ENCODE assay signal across 12 cellular contexts in genomic region chr1:155946633-155947219, GRCh38. TPM values are rescaled to one million over a fixed set of nuclear protein-coding genes. Genes with fewer than 3 reads are reported as not detected.
DNase-seq lines count a peak whose midpoint lies in the region; ATAC-seq and TF ChIP-seq lines count a peak whose summit lies in the region.
"Had no signal": no experiment of that assay in that cellular context is flagged by ENCODE, and none has a peak within 500 bp of the region (broad histone marks: within the 10 kb centered on the region; RNA-seq: fewer than 3 reads in every experiment).

No MANE protein-coding gene starts in this region.

- peak; percentile 17 for ATAC-seq in activated CD8-positive, alpha-beta memory T cell treated with anti-CD3 and anti-CD28 coated beads, Interleukin-2, amount 10 ng/mL, durations not matched to agents 7 days and 5 days
- ATAC-seq in HG03103 (IDR thresholded peaks at IDR 0.05; ENCODE audit: low read depth, unreplicated experiment) (peak; percentile 7), HG03457 (IDR thresholded peaks at IDR 0.05; ENCODE audit: unreplicated experiment) (no peak)
- ATAC-seq in stimulated activated naive CD8-positive, alpha-beta T cell treated with anti-CD3 and anti-CD28 coated beads, Interleukin-15, Interleukin-2, amounts not matched to agents 100 U/mL and 50 U/mL, for 24 hours: peak; percentile 19

- peak overlapping the region; percentile 31 for H3K4me3 Mint-ChIP-seq in activated CD8-positive, alpha-beta memory T cell treated with anti-CD3 and anti-CD28 coated beads, Interleukin-2, amount 10 ng/mL, durations not matched to agents 7 days and 5 days
- H3K4me3 Mint-ChIP-seq in activated naive CD8-positive, alpha-beta T cell treated with anti-CD3 and anti-CD28 coated beads for 36 hours: peak overlapping the region; percentile 69

- H3K4me1 Mint-ChIP-seq in activated CD8-positive, alpha-beta memory T cell treated with anti-CD3 and anti-CD28 coated beads, Interleukin-2, amount 10 ng/mL, durations not matched to agents 7 days and 5 days: peaks cover 46% of the 10 kb centered on the region
- peaks cover 49% of the 10 kb centered on the region for H3K4me1 Mint-ChIP-seq in activated naive CD8-positive, alpha-beta T cell treated with anti-CD3 and anti-CD28 coated beads for 36 hours

- no peaks in the 10 kb centered on the region for H3K9me3 Mint-ChIP-seq in activated CD8-positive, alpha-beta memory T cell treated with anti-CD3 and anti-CD28 coated beads, Interleukin-2, amount 10 ng/mL, durations not matched to agents 7 days and 5 days (ENCODE audit: low read depth)
- H3K9me3 Mint-ChIP-seq in activated naive CD8-positive, alpha-beta T cell treated with anti-CD3 and anti-CD28 coated beads for 36 hours: no peaks in the 10 kb centered on the region

- peaks cover 37% of the 10 kb centered on the region for H3K36me3 Mint-ChIP-seq in activated CD8-positive, alpha-beta memory T cell treated with anti-CD3 and anti-CD28 coated beads, Interleukin-2, amount 10 ng/mL, durations not matched to agents 7 days and 5 days
- peaks cover 43% of the 10 kb centered on the region for H3K36me3 Mint-ChIP-seq in activated naive CD8-positive, alpha-beta T cell treated with anti-CD3 and anti-CD28 coated beads for 36 hours

- POLR2A ChIA-PET in HEK293T (lab: Yijun Ruan, JAX): interaction anchor here (1.1 to 2.6 kb wide), 2 partner anchors 13 to 28 kb away, joined by 3 to 25 read pairs; partner anchors contain the start of gene KHDC4

- CTCF ChIA-PET in activated CD8-positive, alpha-beta memory T cell treated with anti-CD3 and anti-CD28 coated beads, Interleukin-2, amount 10 ng/mL, durations not matched to agents 7 days and 5 days (lab: Charles Lee): interaction anchor here (0.8 to 4.8 kb wide), 12 partner anchors 9 to 118 kb away, joined by 3 to 35 read pairs (median 4); partner anchors contain the start of genes ARHGEF2, KHDC4 and SYT11
- CTCF ChIA-PET in HEK293T (lab: Yijun Ruan, JAX): no interaction called here

- H3K27ac Mint-ChIP-seq in activated CD8-positive, alpha-beta memory T cell treated with anti-CD3 and anti-CD28 coated beads, Interleukin-2, amount 10 ng/mL, durations not matched to agents 7 days and 5 days: peak overlapping the region; percentile 82
- peak overlapping the region; percentile 85 for H3K27ac Mint-ChIP-seq in activated naive CD8-positive, alpha-beta T cell treated with anti-CD3 and anti-CD28 coated beads for 36 hours

- DNase-seq in activated CD8-positive, alpha-beta memory T cell treated with anti-CD3 and anti-CD28 coated beads, Interleukin-2, amount 10 ng/mL, durations not matched to agents 7 days and 5 days: no peak
- no peak for DNase-seq in activated CD8-positive, alpha-beta memory T cell treated with anti-CD3 and anti-CD28 coated beads, Interleukin-2, amount 50 U/mL, for 48 hours
- no peak for DNase-seq in activated naive CD8-positive, alpha-beta T cell treated with anti-CD3 and anti-CD28 coated beads for 36 hours
- DNase-seq in stimulated activated naive CD8-positive, alpha-beta T cell treated with anti-CD3 and anti-CD28 coated beads, Interleukin-15, Interleukin-2, amounts not matched to agents 100 U/mL and 50 U/mL, for 24 hours: no peak
- DNase-seq in mesenteric fat pad (ENCODE audit: low spot score) (no peak), HEK293T (ENCODE audit: extremely low spot score) (no peak)
- DNase-seq: IMR-90 had no signal

- H3K27me3 Mint-ChIP-seq in activated CD8-positive, alpha-beta memory T cell treated with anti-CD3 and anti-CD28 coated beads, Interleukin-2, amount 10 ng/mL, durations not matched to agents 7 days and 5 days: no peaks in the 10 kb centered on the region
- H3K27me3 Mint-ChIP-seq in activated naive CD8-positive, alpha-beta T cell treated with anti-CD3 and anti-CD28 coated beads for 36 hours: no peaks in the 10 kb centered on the region

TF ChIP-seq in HEK293T, 16 proteins besides CTCF, POLR2A, EP300 and RAD21:
- TF ChIP-seq PKNOX1 (IDR thresholded peaks at IDR 0.05) (no peak), LEF1 (IDR thresholded peaks at IDR 0.05; ENCODE audit: borderline replicate concordance) (no peak), ARNT (IDR thresholded peaks at IDR 0.05) (no peak), SUZ12 (IDR thresholded peaks at IDR 0.05) (no peak), TARDBP (IDR thresholded peaks at IDR 0.05) (no peak), FOXA1 (IDR thresholded peaks at IDR 0.05) (no peak), FOXK2 (IDR thresholded peaks at IDR 0.05) (no peak), ELF4 (IDR thresholded peaks at IDR 0.05) (no peak), L3MBTL2 (conservative IDR thresholded peaks at IDR 0.05) (no peak), ZNF384 (IDR thresholded peaks at IDR 0.05) (no peak), NFRKB (IDR thresholded peaks at IDR 0.05) (no peak), HDGF (IDR thresholded peaks at IDR 0.05; ENCODE audit: borderline replicate concordance) (no peak), FOXM1 (IDR thresholded peaks at IDR 0.05; ENCODE audit: borderline replicate concordance) (no peak), CTBP1 (IDR thresholded peaks at IDR 0.05; ENCODE audit: borderline replicate concordance) (no peak), BHLHE40 (IDR thresholded peaks at IDR 0.05; ENCODE audit: borderline replicate concordance) (no peak), SP1 (IDR thresholded peaks at IDR 0.05) (no peak)

RNA-seq across cellular contexts. Expression of gene RXFP4, which starts 5.3 kb away (rescaled TPM):
- total RNA-seq in activated CD8-positive, alpha-beta memory T cell treated with anti-CD3 and anti-CD28 coated beads, Interleukin-2, amount 10 ng/mL, durations not matched to agents 7 days and 5 days: not detected
- under 1 TPM in 1 of 2 experiments, not detected in 1; 0.16 TPM for total RNA-seq in activated naive CD8-positive, alpha-beta T cell treated with anti-CD3 and anti-CD28 coated beads for 36 hours
- total RNA-seq in mesenteric fat pad: not detected
- total RNA-seq: aorta, IMR-90, right cardiac atrium, SJSA1 had no signal

RNA-seq across cellular contexts. Expression of gene KHDC4, which starts 12.5 kb away (rescaled TPM):
- total RNA-seq in activated CD8-positive, alpha-beta memory T cell treated with anti-CD3 and anti-CD28 coated beads, Interleukin-2, amount 10 ng/mL, durations not matched to agents 7 days and 5 days: 10 to 100 TPM; 80.2 to 99.4 TPM
- total RNA-seq in activated naive CD8-positive, alpha-beta T cell treated with anti-CD3 and anti-CD28 coated beads for 36 hours: 10 to 100 TPM; 53.2 to 54.7 TPM
- total RNA-seq in mesenteric fat pad: 30.7 TPM

RNA-seq across cellular contexts. Expression of gene ARHGEF2, which starts 31.6 kb away (rescaled TPM):
- 100 to 1,000 TPM; 159 to 161 TPM for total RNA-seq in activated CD8-positive, alpha-beta memory T cell treated with anti-CD3 and anti-CD28 coated beads, Interleukin-2, amount 10 ng/mL, durations not matched to agents 7 days and 5 days
- 100 to 1,000 TPM; 135 to 148 TPM for total RNA-seq in activated naive CD8-positive, alpha-beta T cell treated with anti-CD3 and anti-CD28 coated beads for 36 hours
- 150 TPM for total RNA-seq in mesenteric fat pad

RNA-seq across cellular contexts. Expression of gene RIT1, which starts 35.6 kb away (rescaled TPM):
- total RNA-seq in activated CD8-positive, alpha-beta memory T cell treated with anti-CD3 and anti-CD28 coated beads, Interleukin-2, amount 10 ng/mL, durations not matched to agents 7 days and 5 days: 10 to 100 TPM; 24.0 to 24.7 TPM
- total RNA-seq in activated naive CD8-positive, alpha-beta T cell treated with anti-CD3 and anti-CD28 coated beads for 36 hours: 10 to 100 TPM; 19.4 to 20.0 TPM
- 31.8 TPM for total RNA-seq in mesenteric fat pad
